Comparison of ENCODE assay signal across 9 cellular contexts in the genomic region with DNA sequence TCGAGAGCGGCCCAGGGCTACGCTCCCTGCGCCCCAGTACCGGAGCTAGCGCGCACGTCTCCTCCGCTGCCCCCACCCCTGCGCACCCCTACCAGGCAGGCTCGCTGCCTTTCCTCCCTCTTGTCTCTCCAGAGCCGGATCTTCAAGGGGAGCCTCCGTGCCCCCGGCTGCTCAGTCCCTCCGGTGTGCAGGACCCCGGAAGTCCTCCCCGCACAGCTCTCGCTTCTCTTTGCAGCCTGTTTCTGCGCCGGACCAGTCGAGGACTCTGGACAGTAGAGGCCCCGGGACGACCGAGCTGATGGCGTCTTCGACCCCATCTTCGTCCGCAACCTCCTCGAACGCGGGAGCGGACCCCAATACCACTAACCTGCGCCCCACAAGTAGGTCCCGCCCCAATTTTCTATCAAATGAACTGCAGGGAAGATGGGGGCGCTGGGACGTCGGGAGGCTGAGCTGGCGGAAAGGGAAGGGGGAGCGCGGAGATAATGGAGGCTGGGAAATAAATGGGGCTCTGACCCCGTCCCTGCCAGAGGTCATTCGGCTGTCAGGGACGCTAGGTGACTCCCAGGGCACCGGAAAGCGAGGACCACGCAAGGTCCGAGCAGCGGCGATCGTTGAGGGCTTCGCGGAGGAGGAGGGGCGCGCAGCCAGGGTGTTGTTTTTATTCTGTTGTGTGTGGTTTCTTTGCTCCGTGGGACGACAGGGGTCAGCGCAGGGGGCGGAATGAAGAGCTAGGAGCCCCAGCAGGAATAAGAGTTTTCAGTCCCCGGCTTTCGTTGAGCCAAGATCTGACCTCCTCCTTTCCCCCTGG. TPM values are rescaled to one million over a fixed set of nuclear protein-coding genes. Genes with fewer than 3 reads are reported as not detected.
DNase-seq lines count a peak whose midpoint lies in the region; ATAC-seq and TF ChIP-seq lines count a peak whose summit lies in the region.
"Had no signal": no experiment of that assay in that cellular context is flagged by ENCODE, and none has a peak within 500 bp of the region (broad histone marks: within the 10 kb centered on the region; RNA-seq: fewer than 3 reads in every experiment).

No MANE protein-coding gene starts in this region.

- DNase-seq in D341Med (ENCODE audit: low spot score) = peak; percentile 41
- peak; percentile 52 for DNase-seq in NCI-H748 (lab: John Stamatoyannopoulos, UW; ENCODE audit: unreplicated experiment)
- DNase-seq in ecto neural progenitor cell (ENCODE audit: low spot score) = peak; percentile 64
- DNase-seq in osteocyte (ENCODE audit: extremely low spot score, unreplicated experiment) = no peak
- no peak for DNase-seq in SIG-M5 treated with dmso at 0.1 percent for 504 hours (lab: John Stamatoyannopoulos, UW; ENCODE audit: unreplicated experiment)
- no peak for DNase-seq in GF-D8 (lab: John Stamatoyannopoulos, UW)
- DNase-seq in NCI-H1048 (lab: John Stamatoyannopoulos, UW) = no peak

- H3K4me3 Mint-ChIP-seq in osteocyte (ENCODE audit: unreplicated experiment) = peak overlapping the region; percentile 58

- ATAC-seq in GM21528 (IDR thresholded peaks at IDR 0.05; ENCODE audit: low FRiP score, unreplicated experiment) = no peak

- H3K27ac Mint-ChIP-seq in osteocyte (ENCODE audit: unreplicated experiment) = no peak overlapping the region

- TF ChIP-seq CTCF in osteocyte (IDR thresholded peaks at IDR 0.05) = no peak

- no peaks in the 10 kb centered on the region for H3K9me3 Mint-ChIP-seq in osteocyte (ENCODE audit: unreplicated experiment)

- H3K36me3 Mint-ChIP-seq in osteocyte (ENCODE audit: unreplicated experiment) = no peaks in the 10 kb centered on the region

- H3K4me1 Mint-ChIP-seq in osteocyte (ENCODE audit: unreplicated experiment) = peaks cover 56% of the 10 kb centered on the region

- H3K27me3 Mint-ChIP-seq in osteocyte (ENCODE audit: unreplicated experiment) = peaks cover 89% of the 10 kb centered on the region

RNA-seq across cellular contexts. Expression of gene GAD1, which starts 1.8 kb away (rescaled TPM):
- not detected in 2 replicates for total RNA-seq in osteocyte

RNA-seq across cellular contexts. Expression of gene ERICH2, which starts 48.3 kb away (rescaled TPM):
- not detected in 2 replicates for total RNA-seq in osteocyte
- total RNA-seq: T-helper 2 cell treated with Interferon-gamma antibody and Interleukin-4, amounts not matched to agents 100 ng/mL and 5 ng/mL, for 36 hours had no signal

Comparison
In these comparisons a context has a peak if more than half of its experiments do, and no peak if none do; other contexts are left out.
1. DNase-seq: peak in D341Med (single experiment), NCI-H748 (single experiment) and ecto neural progenitor cell (single experiment); none in osteocyte (single experiment), SIG-M5 treated with dmso at 0.1 percent for 504 hours (single experiment), GF-D8 (single experiment) and NCI-H1048 (single experiment).